ENCODE assay signal across 13 cellular contexts in genomic region chr12:27820564-27820963, GRCh38. TPM values are rescaled to one million over a fixed set of nuclear protein-coding genes. Genes with fewer than 3 reads are reported as not detected.
A peak's percentile ranks its signal among the peaks of the same experiment; 100 is the strongest.
DNase-seq lines count a peak whose midpoint lies in the region; ATAC-seq and TF ChIP-seq lines count a peak whose summit lies in the region.
"Had no signal": no experiment of that assay in that cellular context is flagged by ENCODE, and none has a peak within 500 bp of the region (broad histone marks: within the 10 kb centered on the region; RNA-seq: fewer than 3 reads in every experiment).

No MANE protein-coding gene starts in this region.

- POLR2A ChIA-PET in SK-N-SH (lab: Yijun Ruan, JAX), result interaction anchor here (0.6 kb wide), 1 partner anchor 1057 kb away, joined by 3 read pairs; no protein-coding TSS in a partner anchor

- no peaks in the 10 kb centered on the region for H4K20me1 ChIP-seq in SK-N-SH (ENCODE audit: insufficient read depth)
- H4K20me1 ChIP-seq: BLaER1 treated with 17β-estradiol and CSF1 and Interleukin-3, amounts not matched to agents 10 nM and 100 nM had no signal

- no peak for TF ChIP-seq EP300 in SK-N-SH (IDR thresholded peaks at IDR 0.05; ENCODE audit: borderline replicate concordance in 1 of 2, low read depth in 1 of 2, low read length in 1 of 2)

- H3K27ac Mint-ChIP-seq in endodermal cell, result no peak overlapping the region

- peaks cover 1% of the 10 kb centered on the region for H3K27me3 Mint-ChIP-seq in endodermal cell (ENCODE audit: insufficient read depth)

- CTCF ChIA-PET in SK-N-SH (lab: Yijun Ruan, JAX), result interaction anchor here (0.6 to 5.6 kb wide), 28 partner anchors 9 to 1003 kb away, joined by 3 to 92 read pairs (median 4); no protein-coding TSS in a partner anchor

- H3K36me3 ChIP-seq in SK-N-SH (replicated peaks in 1 of 2; ENCODE audit: control insufficient read depth in 1 of 2, insufficient read depth in 2 of 2, low read length in 1 of 2) (no peaks in the 10 kb centered on the region), RWPE2 (ENCODE audit: low read depth) (no peaks in the 10 kb centered on the region), endodermal cell (ENCODE audit: control insufficient read depth, insufficient read depth, low read length) (no peaks in the 10 kb centered on the region), mucosa of descending colon (ENCODE audit: low read depth) (no peaks in the 10 kb centered on the region)
- H3K36me3 ChIP-seq: BLaER1 treated with 17β-estradiol and CSF1 and Interleukin-3, amounts not matched to agents 10 nM and 100 nM had no signal

- no peaks in the 10 kb centered on the region for H3K9me2 ChIP-seq in SK-N-SH

- H3K4me2 ChIP-seq in SK-N-SH, result no peak overlapping the region

- H2AFZ ChIP-seq in SK-N-SH (ENCODE audit: low read depth), result 0 out of 2 replicates have a peak overlapping the region, but pooled peaks have one; percentile 54

- TF ChIP-seq CTCF in SK-N-SH (IDR thresholded peaks at IDR 0.05) (no peak), RWPE2 (IDR thresholded peaks at IDR 0.05; ENCODE audit: poor library complexity, severe bottlenecking) (no peak), endodermal cell (conservative IDR thresholded peaks at IDR 0.05) (no peak), mucosa of descending colon (IDR thresholded peaks at IDR 0.05) (no peak)

- H3K4me3 ChIP-seq in SK-N-SH (ENCODE audit: low read depth in 2 of 2, low read length in 1 of 2), result no peak overlapping the region
- H3K4me3 ChIP-seq in RWPE2 (ENCODE audit: severe bottlenecking), result no peak overlapping the region
- H3K4me3 ChIP-seq in endodermal cell (ENCODE audit: low read length), result no peak overlapping the region
- H3K4me3 ChIP-seq in mucosa of descending colon, result no peak overlapping the region
- H3K4me3 ChIP-seq: BLaER1 treated with 17β-estradiol and CSF1 and Interleukin-3, amounts not matched to agents 10 nM and 100 nM; GM12878 had no signal

- H3K9me3 ChIP-seq in SK-N-SH (no peaks in the 10 kb centered on the region), RWPE2 (ENCODE audit: severe bottlenecking) (no peaks in the 10 kb centered on the region), endodermal cell (ENCODE audit: control insufficient read depth, low read length) (no peaks in the 10 kb centered on the region), mucosa of descending colon (no peaks in the 10 kb centered on the region)
- H3K9me3 ChIP-seq: BLaER1 treated with 17β-estradiol and CSF1 and Interleukin-3, amounts not matched to agents 10 nM and 100 nM had no signal

- 71% methylated on average over 5 of the region's 5 CpGs for WGBS in SK-N-SH (ENCODE audit: low lambda C conversion rate)
- WGBS in endodermal cell (ENCODE audit: insufficient coverage in 1 of 2, insufficient read length in 1 of 2), 2 experiments, result 86 to 90% methylated on average over 2 to 4 of the region's 5 CpGs

- H3K4me3 Mint-ChIP-seq in endodermal cell, result no peak overlapping the region

- H3K9ac ChIP-seq in SK-N-SH, result no peak overlapping the region
- H3K9ac ChIP-seq in endodermal cell (ENCODE audit: extremely low read depth, low read length, poor library complexity, severe bottlenecking), result no peak overlapping the region
- H3K9ac ChIP-seq: BLaER1 treated with 17β-estradiol and CSF1 and Interleukin-3, amounts not matched to agents 10 nM and 100 nM had no signal

- peaks cover 1% of the 10 kb centered on the region for H3K4me1 Mint-ChIP-seq in endodermal cell

- peaks cover 6% of the 10 kb centered on the region for H3F3A ChIP-seq in SK-N-SH (replicated peaks; ENCODE audit: insufficient read depth)

- H3K79me2 ChIP-seq in SK-N-SH (ENCODE audit: insufficient read depth), result no peaks in the 10 kb centered on the region

- H3K4me1 ChIP-seq in SK-N-SH (ENCODE audit: control insufficient read depth in 1 of 2, insufficient read depth in 2 of 2, low read depth in 1 of 2, low read length in 1 of 2), result peaks cover 4 to 19% of the 10 kb centered on the region in 2 experiments; a peak in 3 of 4 replicates
- H3K4me1 ChIP-seq in RWPE2 (ENCODE audit: insufficient read depth, poor library complexity, severe bottlenecking), result peaks cover 18% of the 10 kb centered on the region
- no peaks in the 10 kb centered on the region for H3K4me1 ChIP-seq in endodermal cell (ENCODE audit: control insufficient read depth, insufficient read depth, low read length)
- peaks cover 16% of the 10 kb centered on the region for H3K4me1 ChIP-seq in mucosa of descending colon (ENCODE audit: low read depth)

- ATAC-seq in SK-N-SH treated with all-trans-retinoic acid at 6 μM for 48 hours, result no peak
- no peak for ATAC-seq in RWPE2 (ENCODE audit: low read depth)
- peak; percentile 65 for ATAC-seq in mucosa of descending colon
- no peak for ATAC-seq in GM21528 (IDR thresholded peaks at IDR 0.05; ENCODE audit: low FRiP score, unreplicated experiment)

- intact Hi-C loops in mucosa of descending colon (cut with DNase I, micrococcal nuclease), result loop anchor here in 1 of 2 donors (5.0 kb wide), 1 partner anchor 83 kb away; no protein-coding TSS in a partner anchor

- peaks cover 9% of the 10 kb centered on the region for H3K9me3 Mint-ChIP-seq in endodermal cell
- H3K9me3 Mint-ChIP-seq: CD8-positive, alpha-beta memory T cell had no signal

- no peak for TF ChIP-seq POLR2A in erythroblast (IDR thresholded peaks at IDR 0.05; ENCODE audit: low read length)

- no peak for TF ChIP-seq RAD21 in SK-N-SH (IDR thresholded peaks at IDR 0.05; ENCODE audit: low read length)

- H3K36me3 Mint-ChIP-seq in endodermal cell (ENCODE audit: low read depth), result no peaks in the 10 kb centered on the region
- H3K36me3 Mint-ChIP-seq: CD8-positive, alpha-beta memory T cell had no signal

- H3K27ac ChIP-seq in SK-N-SH (ENCODE audit: low read depth in 2 of 2, low read length in 1 of 2), result no peak overlapping the region
- peak overlapping the region; percentile 91 for H3K27ac ChIP-seq in RWPE2 (ENCODE audit: poor library complexity, severe bottlenecking)
- no peak overlapping the region for H3K27ac ChIP-seq in endodermal cell (ENCODE audit: low read depth, low read length)
- H3K27ac ChIP-seq: BLaER1 treated with 17β-estradiol and CSF1 and Interleukin-3, amounts not matched to agents 10 nM and 100 nM had no signal

- no peaks in the 10 kb centered on the region for H3K27me3 ChIP-seq in SK-N-SH (ENCODE audit: insufficient read depth)
- no peaks in the 10 kb centered on the region for H3K27me3 ChIP-seq in RWPE2 (ENCODE audit: insufficient read depth, poor library complexity, severe bottlenecking)
- H3K27me3 ChIP-seq in endodermal cell (ENCODE audit: control insufficient read depth, insufficient read depth, low read length, poor library complexity, severe bottlenecking), result no peaks in the 10 kb centered on the region
- H3K27me3 ChIP-seq: BLaER1 treated with 17β-estradiol and CSF1 and Interleukin-3, amounts not matched to agents 10 nM and 100 nM had no signal

- DNase-seq in SK-N-SH (no peak), RWPE2 (ENCODE audit: low spot score) (no peak), endodermal cell (peak; percentile 21), mucosa of descending colon (no peak), erythroblast (lab: John Stamatoyannopoulos, UW) (no peak), NCI-H2196 treated with DMSO at 0.1 percent for 48 hours (lab: John Stamatoyannopoulos, UW; ENCODE audit: unreplicated experiment) (no peak)
- DNase-seq: NCI-H446 treated with DMSO at 0.1 percent for 48 hours had no signal

TF ChIP-seq in SK-N-SH, 30 proteins besides CTCF, POLR2A, EP300 and RAD21:
- no peak for TF ChIP-seq YY1 (IDR thresholded peaks at IDR 0.05; ENCODE audit: low read depth)
- TF ChIP-seq RFX5 (IDR thresholded peaks at IDR 0.05; ENCODE audit: low read length), result no peak
- TF ChIP-seq ELF1 (IDR thresholded peaks at IDR 0.05), result no peak
- TF ChIP-seq FOSL2 (IDR thresholded peaks at IDR 0.05; ENCODE audit: borderline replicate concordance, low read depth), result no peak
- TF ChIP-seq FOXJ3 (CRISPR knock-in tag; IDR thresholded peaks at IDR 0.05), result no peak
- no peak for TF ChIP-seq SIN3A (IDR thresholded peaks at IDR 0.05; ENCODE audit: borderline replicate concordance, low read depth, low read length)
- TF ChIP-seq NRF1 (IDR thresholded peaks at IDR 0.05; ENCODE audit: low read depth, low read length), result no peak
- TF ChIP-seq CHD2 (IDR thresholded peaks at IDR 0.05; ENCODE audit: low read length, partially characterized antibody), result no peak

TF ChIP-seq in SK-N-SH treated with all-trans-retinoic acid at 6 μM for 48 hours, 23 proteins besides CTCF, POLR2A, EP300 and RAD21 (continues in another document):
- no peak for TF ChIP-seq CREB5 (CRISPR knock-in tag; IDR thresholded peaks at IDR 0.05; ENCODE audit: low read depth)

RNA-seq across cellular contexts. Expression of gene MANSC4, which starts 40.5 kb away (rescaled TPM):
- not detected in 2 replicates for polyA plus RNA-seq in SK-N-SH (2012; rRNA removed)
- 0.04 and 0.07 TPM in 2 replicates for polyA plus RNA-seq in SK-N-SH (2012; cell fraction: cytosol; rRNA removed)
- 0.08 TPM in 1 of 2 replicates, not detected in the other for polyA plus RNA-seq in SK-N-SH (2012; cell fraction: nucleus; rRNA removed)
- total RNA-seq in endodermal cell, result not detected
- polyA plus RNA-seq in endodermal cell (2013, experiment 1 of 2), result not detected
- polyA plus RNA-seq in endodermal cell (2013, experiment 2 of 2), result not detected
- total RNA-seq in mucosa of descending colon, result not detected
- total RNA-seq: A172; CD8-positive, alpha-beta memory T cell had no signal
- polyA plus RNA-seq: CD8-positive, alpha-beta memory T cell had no signal

RNA-seq across cellular contexts. Expression of gene KLHL42, which starts 40.5 kb away (rescaled TPM):
- 11.7 and 18.5 TPM in 2 replicates for polyA plus RNA-seq in SK-N-SH (2012; rRNA removed)
- polyA plus RNA-seq in SK-N-SH (2012; cell fraction: cytosol; rRNA removed), result 8.4 and 9.8 TPM in 2 replicates
- 30.6 and 33.5 TPM in 2 replicates for polyA plus RNA-seq in SK-N-SH (2012; cell fraction: nucleus; rRNA removed)
- total RNA-seq in endodermal cell (10 to 100 TPM; 30.4 to 53.0 TPM), mucosa of descending colon (10 to 100 TPM; 14.4 to 48.6 (median 24.0) TPM)
- 17.2 TPM for polyA plus RNA-seq in endodermal cell (2013, experiment 1 of 2)
- 16.7 TPM for polyA plus RNA-seq in endodermal cell (2013, experiment 2 of 2)
